Comparison of ENCODE assay signal across 7 cellular contexts in the genomic region with DNA sequence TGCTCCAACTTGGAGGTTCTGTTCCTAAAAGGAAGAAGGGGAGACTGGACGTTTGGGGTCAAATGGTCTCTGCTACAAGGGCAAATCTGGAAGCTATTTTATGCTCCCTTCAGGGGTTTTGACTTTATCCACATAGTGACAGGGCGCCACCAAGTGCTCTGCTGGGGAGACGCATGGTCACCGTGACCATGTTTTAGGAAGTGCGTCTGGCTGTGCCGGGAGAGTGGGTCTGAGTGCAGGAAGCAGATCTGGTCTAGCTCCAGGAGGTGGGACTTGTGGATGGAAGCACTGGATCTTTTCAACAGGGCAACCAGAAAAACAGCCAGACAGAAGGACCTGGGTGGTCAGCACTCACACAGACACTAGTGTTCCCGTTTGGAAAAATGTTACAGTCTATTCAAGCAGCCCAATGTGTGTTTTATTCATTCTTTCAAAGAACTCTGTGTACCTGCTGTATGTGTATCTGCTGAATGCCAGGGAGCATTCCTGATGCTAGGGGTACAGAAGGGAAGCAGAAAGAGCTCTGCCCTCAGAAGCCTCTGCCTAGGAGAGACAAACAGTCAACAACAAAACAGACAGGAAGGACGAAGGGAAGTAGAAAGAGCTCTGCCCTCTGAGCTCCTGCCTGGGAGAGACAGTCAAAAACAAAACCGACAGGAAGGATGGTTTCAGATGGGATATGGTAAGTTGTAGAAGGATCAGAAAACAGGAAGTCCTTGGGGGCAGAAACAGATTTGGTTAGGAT.
DNase-seq lines count a peak whose midpoint lies in the region; ATAC-seq and TF ChIP-seq lines count a peak whose summit lies in the region.

No MANE protein-coding gene starts in this region.

- ATAC-seq in HG02588 (IDR thresholded peaks at IDR 0.05; ENCODE audit: unreplicated experiment) = peak; percentile 89

- peak; percentile 88 for TF ChIP-seq CTCF in GM12872 (IDR thresholded peaks at IDR 0.05; ENCODE audit: insufficient read depth, low read depth, low read length)
- peak; percentile 80 for TF ChIP-seq CTCF in WI38 (IDR thresholded peaks at IDR 0.05; ENCODE audit: low read depth, low read length)

- H3K4me3 ChIP-seq in WI38 (ENCODE audit: low read depth, low read length) = no peak overlapping the region

- DNase-seq in NCI-H2029 treated with DMSO at 0.1 percent for 48 hours (lab: John Stamatoyannopoulos, UW) = peak; percentile 25
- DNase-seq in cerebellar cortex (ENCODE audit: low spot score) = peak; percentile 57
- peak; percentile 88 for DNase-seq in kidney tubule cell (ENCODE audit: low spot score)
- DNase-seq in stimulated activated CD4-positive, alpha-beta T cell treated with anti-CD3 and anti-CD28 coated beads, Interleukin-2, amount 100 ng/mL, for 24 hours = peak; percentile 58 to 62

Comparison
In these comparisons a context has a peak if more than half of its experiments do, and no peak if none do; other contexts are left out.
1. DNase-seq: peak in every context shown above with its lines; median percentile 88 in kidney tubule cell; 60 in stimulated activated CD4-positive, alpha-beta T cell treated with anti-CD3 and anti-CD28 coated beads, Interleukin-2, amount 100 ng/mL, for 24 hours; 57 in cerebellar cortex; 25 in NCI-H2029 treated with DMSO at 0.1 percent for 48 hours.